ENCODE assay signal across 7 cellular contexts in the genomic region with DNA sequence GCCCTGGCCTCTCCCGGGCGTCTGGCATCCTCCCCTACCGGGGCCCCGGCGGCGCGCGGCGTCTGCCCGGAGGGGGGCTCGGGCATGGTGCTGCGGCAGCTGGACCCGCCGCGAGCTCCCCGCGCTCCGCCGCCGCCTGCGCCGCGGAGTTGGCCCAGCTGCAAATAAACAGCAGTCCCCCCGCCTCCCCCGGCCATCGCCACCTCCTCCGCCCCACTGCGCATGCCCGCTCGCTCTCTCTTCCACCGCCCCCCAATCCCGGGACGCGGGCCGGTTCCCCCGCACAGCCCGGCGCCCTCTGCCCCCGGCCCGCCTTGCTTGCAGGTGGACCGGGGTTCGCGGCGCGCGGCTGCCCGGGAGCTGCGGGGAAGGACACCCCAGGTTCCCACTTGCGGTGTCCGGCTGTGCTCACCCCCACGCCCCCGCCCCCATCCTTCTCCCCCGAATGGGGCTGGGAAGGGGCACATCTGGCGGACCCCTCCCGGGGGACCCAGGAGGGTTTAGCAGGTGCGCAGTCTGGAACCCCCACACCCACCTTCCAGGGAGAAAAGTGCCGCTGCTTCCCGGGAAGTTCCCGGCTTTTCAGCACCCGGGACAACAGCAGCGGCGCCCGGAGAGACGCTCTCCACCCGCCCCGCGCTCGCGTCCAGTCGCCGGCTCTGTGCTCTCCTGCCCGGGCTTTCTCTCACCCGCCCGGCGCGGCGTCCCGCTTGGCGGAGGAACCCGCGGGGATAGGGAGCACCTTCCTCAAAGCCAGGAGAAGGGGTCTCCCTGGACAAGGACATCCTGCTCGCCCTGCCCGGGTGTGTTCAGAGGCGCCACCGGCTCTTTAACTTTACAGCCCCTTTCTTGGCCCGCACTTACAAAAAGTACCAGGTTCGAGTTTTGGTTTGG. TPM values are rescaled to one million over a fixed set of nuclear protein-coding genes. Genes with fewer than 3 reads are reported as not detected.
DNase-seq lines count a peak whose midpoint lies in the region; ATAC-seq, FAIRE-seq and TF ChIP-seq lines count a peak whose summit lies in the region.

A gene (minus strand): TSS at position 170 of the 894 bp plus-strand sequence. CDS start 191 bp downstream, outside the sequence.

- peak within 1 kb of the TSS; percentile 59 to 93 (median 86) for H3K27ac ChIP-seq in gastroesophageal sphincter

- peaks cover 0 to 28% (median 0%) of the 10 kb centered on the region in 3 donors for H3K4me1 ChIP-seq in gastroesophageal sphincter
- H3K4me1 ChIP-seq in neuron (ENCODE audit: insufficient read depth, low read length), result peaks cover 15% of the 10 kb centered on the region

- H3K27me3 Mint-ChIP-seq in activated CD4-positive, alpha-beta memory T cell treated with anti-CD3 and anti-CD28 coated beads, Interleukin-2, amount 10 ng/mL, durations not matched to agents 7 days and 5 days, result peaks cover 44% of the 10 kb centered on the region

- peaks cover 0 to 3% (median 0%) of the 10 kb centered on the region in 3 donors for H3K9me3 ChIP-seq in gastroesophageal sphincter
- peaks cover 3% of the 10 kb centered on the region for H3K9me3 ChIP-seq in neuron (ENCODE audit: low read length)

- no peak for TF ChIP-seq EP300 in gastroesophageal sphincter (IDR thresholded peaks at IDR 0.05)

- CTCF ChIA-PET in activated CD4-positive, alpha-beta memory T cell treated with anti-CD3 and anti-CD28 coated beads, Interleukin-2, amount 10 ng/mL, durations not matched to agents 7 days and 5 days (lab: Charles Lee), result no interaction called here

- no peaks in the 10 kb centered on the region for H3K36me3 Mint-ChIP-seq in activated CD4-positive, alpha-beta memory T cell treated with anti-CD3 and anti-CD28 coated beads, Interleukin-2, amount 10 ng/mL, durations not matched to agents 7 days and 5 days (ENCODE audit: low read depth)

- TF ChIP-seq POLR2A in gastroesophageal sphincter (IDR thresholded peaks at IDR 0.05), result peak; percentile 34 to 57

- POLR2A ChIA-PET in activated CD4-positive, alpha-beta memory T cell treated with anti-CD3 and anti-CD28 coated beads, Interleukin-2, amount 10 ng/mL, durations not matched to agents 7 days and 5 days (lab: Charles Lee), result no interaction called here

- ATAC-seq in GM18498 (IDR thresholded peaks at IDR 0.05; ENCODE audit: unreplicated experiment) (peak; percentile 37), gastroesophageal sphincter (peak; percentile 83), HG03571 (IDR thresholded peaks at IDR 0.05; ENCODE audit: unreplicated experiment) (no peak)

- no peaks in the 10 kb centered on the region for H3K36me3 ChIP-seq in gastroesophageal sphincter
- H3K36me3 ChIP-seq in neuron (ENCODE audit: insufficient read depth, low read length), result no peaks in the 10 kb centered on the region

- peak in 1 of 4 experiments; percentile 13 for TF ChIP-seq CTCF in gastroesophageal sphincter (IDR thresholded peaks at IDR 0.05)

- H3K4me3 ChIP-seq in gastroesophageal sphincter, result peak within 1 kb of the TSS; percentile 81 to 98
- peak within 1 kb of the TSS; percentile 72 for H3K4me3 ChIP-seq in neuron (ENCODE audit: low read length)

- H3K27ac Mint-ChIP-seq in activated CD4-positive, alpha-beta memory T cell treated with anti-CD3 and anti-CD28 coated beads, Interleukin-2, amount 10 ng/mL, durations not matched to agents 7 days and 5 days, result no peak within 1 kb of the TSS

- H3K9me3 Mint-ChIP-seq in activated CD4-positive, alpha-beta memory T cell treated with anti-CD3 and anti-CD28 coated beads, Interleukin-2, amount 10 ng/mL, durations not matched to agents 7 days and 5 days, result no peaks in the 10 kb centered on the region

- no peak for FAIRE-seq in HTR-8/SVneo (lab: Jason Lieb, UNC)

- peaks cover 11% of the 10 kb centered on the region for H3K4me1 Mint-ChIP-seq in activated CD4-positive, alpha-beta memory T cell treated with anti-CD3 and anti-CD28 coated beads, Interleukin-2, amount 10 ng/mL, durations not matched to agents 7 days and 5 days

- peak; percentile 27 for DNase-seq in HTR-8/SVneo (ENCODE audit: insufficient read length, low spot score)
- DNase-seq in activated CD4-positive, alpha-beta memory T cell treated with anti-CD3 and anti-CD28 coated beads, Interleukin-2, amount 10 ng/mL, durations not matched to agents 7 days and 5 days, result no peak
- DNase-seq in GOT3 (lab: John Stamatoyannopoulos, UW), result no peak

- peak within 1 kb of the TSS; percentile 54 for H3K4me3 Mint-ChIP-seq in activated CD4-positive, alpha-beta memory T cell treated with anti-CD3 and anti-CD28 coated beads, Interleukin-2, amount 10 ng/mL, durations not matched to agents 7 days and 5 days

- 2 to 4% methylated on average over 5 to 6 of the region's 87 CpGs for WGBS in gastroesophageal sphincter (ENCODE audit: low coverage in 1 of 2), 2 donors

- H3K27me3 ChIP-seq in gastroesophageal sphincter (no peaks in the 10 kb centered on the region), neuron (ENCODE audit: insufficient read depth, low read length) (no peaks in the 10 kb centered on the region)

- peak within 1 kb of the TSS; percentile 99 for H2AFZ ChIP-seq in neuron (ENCODE audit: low read depth, low read length)

RNA-seq across cellular contexts. Expression of the gene that starts here (rescaled TPM):
- under 1 TPM; 0.63 to 0.93 TPM for total RNA-seq in activated CD4-positive, alpha-beta memory T cell treated with anti-CD3 and anti-CD28 coated beads, Interleukin-2, amount 10 ng/mL, durations not matched to agents 7 days and 5 days
- 100 to 1,000 TPM in 3 of 4 donors, 10 to 100 TPM in 1; 94.0 to 190 (median 117) TPM for total RNA-seq in gastroesophageal sphincter

Comparison
In these comparisons a context has a peak if more than half of its experiments do, and no peak if none do; other contexts are left out.
1. RNA of the gene that starts here (total RNA-seq): 94.0 to 190 TPM in gastroesophageal sphincter; 0.63 to 0.93 TPM in activated CD4-positive, alpha-beta memory T cell treated with anti-CD3 and anti-CD28 coated beads, Interleukin-2, amount 10 ng/mL, durations not matched to agents 7 days and 5 days; every median in the first group is over 10 times any median in the second.